ENCODE assay signal across 1 cellular context in genomic region chr1:32014937-32015363, GRCh38.
TF ChIP-seq lines count a peak whose summit lies in the region.

No MANE protein-coding gene starts in this region.

TF ChIP-seq in GM12878, 131 proteins besides CTCF, POLR2A, EP300 and RAD21 (continued from another document):
- TF ChIP-seq HSF1 (IDR thresholded peaks at IDR 0.05; ENCODE audit: low read depth, low read length) = no peak
- 0 out of 2 replicates have a peak, but pooled peaks have one; percentile 7 for TF ChIP-seq ATF2 (IDR thresholded peaks at IDR 0.05; ENCODE audit: low read length)
- TF ChIP-seq TAF1 (IDR thresholded peaks at IDR 0.05; ENCODE audit: borderline replicate concordance, low read depth, low read length) = 0 out of 2 replicates have a peak, but pooled peaks have one; percentile 10
- no peak for TF ChIP-seq SREBF1 (IDR thresholded peaks at IDR 0.05; ENCODE audit: low read length)
- TF ChIP-seq SIX5 (IDR thresholded peaks at IDR 0.05; ENCODE audit: low read depth, low read length, severe bottlenecking) = no peak
- TF ChIP-seq EZH2 (IDR thresholded peaks at IDR 0.05; ENCODE audit: borderline replicate concordance, control insufficient read depth, low read depth, low read length) = no peak
